17 cellular contexts compared by ENCODE assay signal in genomic region chr11:120383518-120384155, GRCh38.
"Had no signal": no experiment of that assay in that cellular context is flagged by ENCODE, and none has a peak within 500 bp of the region (broad histone marks: within the 10 kb centered on the region; RNA-seq: fewer than 3 reads in every experiment).

No MANE protein-coding gene starts in this region.

- DNase-seq: activated CD4-positive, alpha-beta T cell treated with anti-CD3 and anti-CD28 coated beads for 1 hour; activated CD4-positive, alpha-beta T cell treated with anti-CD3 and anti-CD28 coated beads, Interleukin-2, amount 50 U/mL, for 48 hours; activated effector memory CD4-positive, alpha-beta T cell treated with anti-CD3 and anti-CD28 coated beads, Interleukin-2, amount 50 U/mL, for 16 hours; activated naive CD8-positive, alpha-beta T cell treated with anti-CD3 and anti-CD28 coated beads, Interleukin-2, amount 10 ng/mL, durations not matched to agents 7 days and 5 days; activated T-cell treated with anti-CD3 and anti-CD28 coated beads, Interleukin-2, amount 50 U/mL, for 4 hours; aorta; gastrocnemius medialis; heart right ventricle; islet precursor cell; stimulated activated CD4-positive, alpha-beta T cell treated with anti-CD3 and anti-CD28 coated beads, Interleukin-2, amount 100 ng/mL, for 24 hours; stimulated activated naive B cell treated with anti-CD40 and anti-IgM and Interleukin-4, amounts not matched to agents 10 μg/mL and 1 μg/mL and 100 μg/mL, for 72 hours; substantia nigra; SW 1271 had no signal

- H3K9me3 ChIP-seq: breast epithelium, gastrocnemius medialis, upper lobe of left lung had no signal

- H3K4me3 ChIP-seq: breast epithelium, gastrocnemius medialis, heart right ventricle, right atrium auricular region, upper lobe of left lung had no signal

- H3K27ac Mint-ChIP-seq: activated naive CD8-positive, alpha-beta T cell treated with anti-CD3 and anti-CD28 coated beads, Interleukin-2, amount 10 ng/mL, durations not matched to agents 7 days and 5 days; stimulated activated naive B cell treated with anti-CD40 and anti-IgM and Interleukin-4, amounts not matched to agents 10 μg/mL and 1 μg/mL and 100 μg/mL, for 72 hours had no signal

- H3K27me3 ChIP-seq: breast epithelium, gastrocnemius medialis, heart right ventricle, right atrium auricular region, upper lobe of left lung had no signal

- H3K36me3 ChIP-seq: breast epithelium, gastrocnemius medialis, heart right ventricle, right atrium auricular region, upper lobe of left lung had no signal

- ATAC-seq: activated T-cell treated with anti-CD3 and anti-CD28 coated beads, Interleukin-2, amount 50 U/mL, for 4 hours; stimulated activated naive B cell treated with anti-CD40 and anti-IgM and Interleukin-4, amounts not matched to agents 10 μg/mL and 1 μg/mL and 100 μg/mL, for 72 hours had no signal

- H3K4me1 ChIP-seq: breast epithelium had no signal

- H3K27ac ChIP-seq: breast epithelium, heart right ventricle, right atrium auricular region, upper lobe of left lung had no signal

- H3K4me3 Mint-ChIP-seq: activated naive CD8-positive, alpha-beta T cell treated with anti-CD3 and anti-CD28 coated beads, Interleukin-2, amount 10 ng/mL, durations not matched to agents 7 days and 5 days; activated T-cell treated with anti-CD3 and anti-CD28 coated beads, Interleukin-2, amount 50 U/mL, for 4 hours; neural crest cell; stimulated activated naive B cell treated with anti-CD40 and anti-IgM and Interleukin-4, amounts not matched to agents 10 μg/mL and 1 μg/mL and 100 μg/mL, for 72 hours had no signal
